Comparison of ENCODE assay signal across 8 cellular contexts in genomic region chr5:77776606-77777206, GRCh38. TPM values are rescaled to one million over a fixed set of nuclear protein-coding genes. Genes with fewer than 3 reads are reported as not detected.
DNase-seq lines count a peak whose midpoint lies in the region; ATAC-seq and TF ChIP-seq lines count a peak whose summit lies in the region.

No MANE protein-coding gene starts in this region.

- H3K36me3 Mint-ChIP-seq in Caco-2 (ENCODE audit: insufficient read depth, unreplicated experiment): peaks cover 47% of the 10 kb centered on the region

- H3K27me3 Mint-ChIP-seq in Caco-2 (ENCODE audit: insufficient read depth, unreplicated experiment): no peaks in the 10 kb centered on the region

- no peak for ATAC-seq in GM21786 (IDR thresholded peaks at IDR 0.05; ENCODE audit: unreplicated experiment)

- POLR2A ChIA-PET in Caco-2 (lab: Charles Lee): no interaction called here

- DNase-seq in Caco-2 (peak in 1 of 2 experiments; percentile 13), colonic mucosa (no peak), NOMO-1 (lab: John Stamatoyannopoulos, UW; ENCODE audit: unreplicated experiment in 2 of 2) (no peak), GM13976 (ENCODE audit: low spot score) (no peak)
- DNase-seq in activated CD4-positive, alpha-beta T cell treated with anti-CD3 and anti-CD28 coated beads for 4 hours: no peak

- no peaks in the 10 kb centered on the region for H3K9me3 ChIP-seq in Caco-2
- no peaks in the 10 kb centered on the region for H3K9me3 ChIP-seq in HUES48 (ENCODE audit: control insufficient read depth, insufficient read depth, low read length)
- no peaks in the 10 kb centered on the region for H3K9me3 ChIP-seq in colonic mucosa
- no peaks in the 10 kb centered on the region for H3K9me3 ChIP-seq in neuron (ENCODE audit: low read length)

- peak overlapping the region; percentile 93 for H3K4me3 Mint-ChIP-seq in Caco-2 (ENCODE audit: unreplicated experiment)

- BruUV-seq in Caco-2 (replicated peaks; lab: Mats Ljungman, UMichigan): TSS peak; percentile 81

- no peak for TF ChIP-seq CTCF in Caco-2 (IDR thresholded peaks at IDR 0.05; ENCODE audit: insufficient read depth in 1 of 2, low read depth in 1 of 2, low read length in 1 of 2, severe bottlenecking in 1 of 2, unreplicated experiment in 1 of 2)
- no peak for TF ChIP-seq CTCF in colonic mucosa (IDR thresholded peaks at IDR 0.05)
- TF ChIP-seq CTCF in GM13976 (IDR thresholded peaks at IDR 0.05; ENCODE audit: borderline replicate concordance, control extremely low read depth, extremely low read depth, insufficient read depth, missing control alignments): no peak

- H3K27ac Mint-ChIP-seq in Caco-2 (ENCODE audit: unreplicated experiment): peak overlapping the region; percentile 92

- peak overlapping the region; percentile 33 for H3K9ac ChIP-seq in HUES48 (ENCODE audit: low read depth, low read length)
- peak overlapping the region; percentile 88 to 98 for H3K9ac ChIP-seq in colonic mucosa (ENCODE audit: low read depth in 2 of 2, low read length in 2 of 2)

- H3K27ac ChIP-seq in HUES48 (ENCODE audit: low read depth, low read length): peak overlapping the region; percentile 95
- peak overlapping the region; percentile 99 for H3K27ac ChIP-seq in colonic mucosa

- H3K9me3 Mint-ChIP-seq in Caco-2 (ENCODE audit: unreplicated experiment): no peaks in the 10 kb centered on the region

- H2AFZ ChIP-seq in neuron (ENCODE audit: low read depth, low read length): peak overlapping the region; percentile 24

- H3K4me1 ChIP-seq in Caco-2 (peaks cover 26% of the 10 kb centered on the region), HUES48 (ENCODE audit: control insufficient read depth, insufficient read depth, low read length) (peaks cover 35% of the 10 kb centered on the region), colonic mucosa (peaks cover 5% of the 10 kb centered on the region), neuron (ENCODE audit: insufficient read depth, low read length) (peaks cover 27% of the 10 kb centered on the region)

- in situ Hi-C loops in GM13976 (cut with MboI; ENCODE audit: low sequenced_read_pairs, unreplicated experiment): no loop called here

- H3K4me3 ChIP-seq in Caco-2 (ENCODE audit: low read depth, low read length) (peak overlapping the region; percentile 92), HUES48 (ENCODE audit: low read depth, low read length) (peak overlapping the region; percentile 80), colonic mucosa (peak overlapping the region; percentile 94), neuron (ENCODE audit: low read length) (peak overlapping the region; percentile 75)

- peaks cover 30% of the 10 kb centered on the region for H3K4me1 Mint-ChIP-seq in Caco-2 (ENCODE audit: low read depth, unreplicated experiment)

- H3K36me3 ChIP-seq in Caco-2 (ENCODE audit: control insufficient read depth, insufficient read depth, low read length) (no peaks in the 10 kb centered on the region), HUES48 (ENCODE audit: control insufficient read depth, insufficient read depth, low read length) (peaks cover 16% of the 10 kb centered on the region; the same call in 1 of the 2 replicates), colonic mucosa (no peaks in the 10 kb centered on the region), neuron (ENCODE audit: insufficient read depth, low read length) (peaks cover under 1% of the 10 kb centered on the region)

- CTCF ChIA-PET in Caco-2 (lab: Charles Lee): interaction anchor here (0.6 kb wide), 1 partner anchor 57 kb away, joined by 3 read pairs; no protein-coding TSS in a partner anchor

- intact Hi-C loops in Caco-2 (cut with micrococcal nuclease; ENCODE audit: unreplicated experiment) (no loop called here), colonic mucosa (cut with DNase I) (no loop called here)

- H3K27me3 ChIP-seq in Caco-2 (replicated peaks; ENCODE audit: control insufficient read depth, insufficient read depth, low read length): no peaks in the 10 kb centered on the region
- 0 out of 2 replicates have a peak, but pooled peaks cover 4% of the 10 kb centered on the region for H3K27me3 ChIP-seq in HUES48 (ENCODE audit: control insufficient read depth, insufficient read depth, low read length)
- H3K27me3 ChIP-seq in colonic mucosa: no peaks in the 10 kb centered on the region
- no peaks in the 10 kb centered on the region for H3K27me3 ChIP-seq in neuron (ENCODE audit: insufficient read depth, low read length)

RNA-seq across cellular contexts. Expression of gene TBCA, which starts 0.6 kb away (rescaled TPM):
- total RNA-seq in Caco-2 (2022) (320 and 330 TPM in 2 replicates), colonic mucosa (100 to 1,000 TPM; 123 to 155 TPM)
